ENCODE assay signal across 21 cellular contexts in genomic region chr3:86967062-86967461, GRCh38. TPM values are rescaled to one million over a fixed set of nuclear protein-coding genes. Genes with fewer than 3 reads are reported as not detected.
A peak's percentile ranks its signal among the peaks of the same experiment; 100 is the strongest.
DNase-seq lines count a peak whose midpoint lies in the region; ATAC-seq and TF ChIP-seq lines count a peak whose summit lies in the region.
"Had no signal": no experiment of that assay in that cellular context is flagged by ENCODE, and none has a peak within 500 bp of the region (broad histone marks: within the 10 kb centered on the region; RNA-seq: fewer than 3 reads in every experiment).

No MANE protein-coding gene starts in this region.

- H2BK120ac ChIP-seq in neuronal stem cell (ENCODE audit: low read depth, low read length): no peak overlapping the region

- CTCF ChIA-PET in RWPE1 (lab: Yijun Ruan, JAX): interaction anchor here (0.6 kb wide), 1 partner anchor 76 kb away, joined by 4 read pairs; no protein-coding TSS in a partner anchor

- H3K36me3 ChIP-seq in adipocyte (ENCODE audit: control insufficient read depth, insufficient read depth, low read length, severe bottlenecking): peaks cover 87% of the 10 kb centered on the region
- H3K36me3 ChIP-seq in neuronal stem cell (replicated peaks in 1 of 2; ENCODE audit: control insufficient read depth in 2 of 2, insufficient read depth in 2 of 2, low read length in 2 of 2): no peaks in the 10 kb centered on the region
- H3K36me3 ChIP-seq: cardiac muscle cell had no signal

- no peaks in the 10 kb centered on the region for H3K9me3 ChIP-seq in adipocyte (ENCODE audit: control insufficient read depth, low read length)
- peaks cover 0 to 2% of the 10 kb centered on the region in 2 donors for H3K9me3 ChIP-seq in neuronal stem cell (replicated peaks in 1 of 2; ENCODE audit: control insufficient read depth in 2 of 2, insufficient read depth in 1 of 2, low read depth in 1 of 2, low read length in 2 of 2)
- H3K9me3 ChIP-seq: right atrium auricular region had no signal

- H3K4ac ChIP-seq in neuronal stem cell (ENCODE audit: low read length): no peak overlapping the region

- H3K14ac ChIP-seq in neuronal stem cell (ENCODE audit: low read length): no peak overlapping the region

- ATAC-seq in HG03097 (IDR thresholded peaks at IDR 0.05; ENCODE audit: low FRiP score, unreplicated experiment): no peak
- no peak for ATAC-seq in GM21737 (IDR thresholded peaks at IDR 0.05; ENCODE audit: unreplicated experiment)
- ATAC-seq: left colon; stimulated activated naive CD8-positive, alpha-beta T cell treated with anti-CD3 and anti-CD28 coated beads, Interleukin-15, amount 100 ng/mL, for 72 hours; T-helper 17 cell had no signal

- no peak for TF ChIP-seq CTCF in RWPE1 (conservative IDR thresholded peaks at IDR 0.05; ENCODE audit: low read depth)

- peak overlapping the region; percentile 2 for H3K27ac ChIP-seq in neuronal stem cell (replicated peaks; ENCODE audit: low read length)
- no peak overlapping the region for H3K27ac ChIP-seq in RWPE1
- H3K27ac ChIP-seq: 22Rv1, cardiac muscle cell, right atrium auricular region had no signal

- H2BK5ac ChIP-seq in neuronal stem cell (ENCODE audit: low read length): no peak overlapping the region

- no peak overlapping the region for H2AFZ ChIP-seq in neuronal stem cell (ENCODE audit: low read length)

- no peaks in the 10 kb centered on the region for H3K27me3 ChIP-seq in adipocyte (replicated peaks; ENCODE audit: control insufficient read depth, insufficient read depth, low read length)
- H3K27me3 ChIP-seq in neuronal stem cell (ENCODE audit: control insufficient read depth in 3 of 3, insufficient read depth in 3 of 3, low read depth in 1 of 3, low read length in 3 of 3): no peaks in the 10 kb centered on the region
- H3K27me3 ChIP-seq: cardiac muscle cell, right atrium auricular region had no signal

- WGBS in neuronal stem cell (ENCODE audit: extremely low coverage in 2 of 2, insufficient read length in 2 of 2, insufficient replicate concordance in 1 of 2), 2 donors: no CpG with 5 or more reads among the region's 2 CpGs

- no peak overlapping the region for H2BK12ac ChIP-seq in neuronal stem cell (ENCODE audit: low read length)

- H3K4me3 ChIP-seq in adipocyte (ENCODE audit: low read length): peak overlapping the region; percentile 16
- H3K4me3 ChIP-seq in neuronal stem cell (ENCODE audit: low read length in 2 of 2): no peak overlapping the region
- H3K4me3 ChIP-seq: cardiac muscle cell, right atrium auricular region had no signal

- H2AK5ac ChIP-seq in neuronal stem cell (ENCODE audit: low read depth, low read length): no peak overlapping the region

- H2BK15ac ChIP-seq in neuronal stem cell (ENCODE audit: low read length): no peak overlapping the region

- H3K18ac ChIP-seq in neuronal stem cell (ENCODE audit: low read length): no peak overlapping the region

- H3K4me1 ChIP-seq in adipocyte (ENCODE audit: control insufficient read depth, insufficient read depth, low read length): peaks cover 31% of the 10 kb centered on the region
- peaks cover 0 to 8% of the 10 kb centered on the region in 2 donors for H3K4me1 ChIP-seq in neuronal stem cell (ENCODE audit: control insufficient read depth in 2 of 2, insufficient read depth in 1 of 2, low read depth in 1 of 2, low read length in 2 of 2)
- H3K4me1 ChIP-seq: right atrium auricular region had no signal

- DNase-seq in NCI-H1105 treated with DMSO at 0.1 percent for 48 hours (lab: John Stamatoyannopoulos, UW) (peak; percentile 18), NCI-H1105 (lab: John Stamatoyannopoulos, UW) (no peak), NCI-H1436 treated with DMSO at 0.1 percent for 48 hours (lab: John Stamatoyannopoulos, UW) (peak; percentile 76), adipocyte (ENCODE audit: low read depth) (peak; percentile 55), neuronal stem cell (ENCODE audit: low spot score) (peak; percentile 11), RWPE1 (ENCODE audit: low spot score) (no peak)
- DNase-seq: activated CD4-positive, alpha-beta T cell treated with anti-CD3 and anti-CD28 coated beads for 4 hours; activated naive CD4-positive, alpha-beta T cell treated with anti-CD3 and anti-CD28 coated beads, Interleukin-2, amount 10 ng/mL, durations not matched to agents 7 days and 5 days; left colon; naive B cell; OCI-M1; SIG-M5; stimulated activated CD4-positive, alpha-beta T cell treated with anti-CD3 and anti-CD28 coated beads, Interleukin-12 subunit alpha, Interleukin-12 subunit beta, amount 100 ng/mL, for 4 hours; stimulated activated naive CD8-positive, alpha-beta T cell treated with anti-CD3 and anti-CD28 coated beads, Interleukin-15, amount 100 ng/mL, for 72 hours; T-helper 17 cell had no signal

- no peak overlapping the region for H4K91ac ChIP-seq in neuronal stem cell (ENCODE audit: low read depth, low read length, poor library complexity)

- no peak overlapping the region for H4K8ac ChIP-seq in neuronal stem cell (ENCODE audit: low read depth, low read length)

- H3K9ac ChIP-seq in adipocyte (ENCODE audit: low read length) (peak overlapping the region; percentile 55), neuronal stem cell (ENCODE audit: low read depth, low read length, poor library complexity) (no peak overlapping the region)

- POLR2A ChIA-PET in RWPE1 (lab: Yijun Ruan, JAX; ENCODE audit: low non-redundant PET): no interaction called here

- no peaks in the 10 kb centered on the region for H3K79me1 ChIP-seq in neuronal stem cell (ENCODE audit: low read depth, low read length)

- H3K23ac ChIP-seq in neuronal stem cell (ENCODE audit: low read depth, low read length, poor library complexity): no peak overlapping the region

- no peak overlapping the region for H3K4me2 ChIP-seq in neuronal stem cell (ENCODE audit: insufficient read depth, low read length, poor library complexity, severe bottlenecking)

RNA-seq across cellular contexts. Expression of gene VGLL3, which starts 23.9 kb away (rescaled TPM):
- polyA plus RNA-seq in neuronal stem cell (2013, experiment 1 of 2): 2.7 TPM
- polyA plus RNA-seq in neuronal stem cell (2013, experiment 2 of 2): 2.5 TPM
- polyA plus RNA-seq: IgD-negative memory B cell had no signal

Comparison
In these comparisons a context has a peak if more than half of its experiments do, and no peak if none do; other contexts are left out.
1. DNase-seq: peak in NCI-H1105 treated with DMSO at 0.1 percent for 48 hours (single experiment), NCI-H1436 treated with DMSO at 0.1 percent for 48 hours (single experiment), adipocyte (single experiment) and neuronal stem cell (single experiment); none in NCI-H1105 (single experiment) and RWPE1 (single experiment).